In the genomic region with DNA sequence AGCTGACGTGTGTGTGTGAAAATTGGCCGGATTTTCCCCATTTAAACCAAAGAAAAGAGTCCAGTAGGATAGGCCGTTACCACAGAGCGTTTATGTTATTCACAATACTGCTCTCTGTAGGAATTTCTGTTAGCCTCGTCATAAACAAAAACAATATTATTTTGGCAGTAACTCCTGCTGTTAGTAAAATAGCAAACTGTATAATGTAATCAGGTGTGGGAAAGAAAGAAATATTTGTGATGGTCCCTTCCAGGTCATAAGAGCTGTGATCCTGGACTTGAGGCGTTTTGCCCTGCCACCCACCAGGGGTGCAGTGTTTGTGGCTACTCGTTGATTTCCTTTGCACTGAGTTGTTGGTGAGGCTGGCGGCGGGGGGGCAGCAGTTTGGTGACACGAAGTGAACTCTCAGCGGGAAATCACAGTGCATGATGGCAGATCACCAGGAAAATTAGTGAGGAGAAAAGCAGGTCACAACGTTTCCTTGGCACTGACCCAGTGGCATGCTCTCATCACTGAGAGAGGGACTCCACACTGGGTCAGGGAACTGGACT, we compare ENCODE assay signal across 9 cellular contexts. TPM values are rescaled to one million over a fixed set of nuclear protein-coding genes. Genes with fewer than 3 reads are reported as not detected.
DNase-seq lines count a peak whose midpoint lies in the region; ATAC-seq and FAIRE-seq lines count a peak whose summit lies in the region.
"Had no signal": no experiment of that assay in that cellular context is flagged by ENCODE, and none has a peak within 500 bp of the region (broad histone marks: within the 10 kb centered on the region; RNA-seq: fewer than 3 reads in every experiment).

No MANE protein-coding gene starts in this region.

- FAIRE-seq in urothelium cell line (lab: Jason Lieb, UNC): peak; percentile 84

- H3K27me3 Mint-ChIP-seq in activated T-cell treated with anti-CD3 and anti-CD28 coated beads, Interleukin-2, amount 50 U/mL, for 4 hours (ENCODE audit: low read depth): peaks cover 2% of the 10 kb centered on the region

- H3K4me1 Mint-ChIP-seq in activated T-cell treated with anti-CD3 and anti-CD28 coated beads, Interleukin-2, amount 50 U/mL, for 4 hours (ENCODE audit: low read depth): peaks cover 36% of the 10 kb centered on the region

- no peak for DNase-seq in activated T-cell treated with anti-CD3 and anti-CD28 coated beads, Interleukin-2, amount 50 U/mL, for 4 hours
- no peak for DNase-seq in activated T-cell treated with anti-CD3 and anti-CD28 coated beads, Interleukin-2, amount 50 U/mL, for 1 hour
- DNase-seq in brain pericyte (ENCODE audit: low read depth, low spot score) (peak; percentile 71), midbrain (lab: John Stamatoyannopoulos, UW) (peak; percentile 41), urothelium cell line (ENCODE audit: low spot score) (peak; percentile 41), HK-2 (ENCODE audit: unreplicated experiment) (no peak)
- DNase-seq in stimulated activated naive CD8-positive, alpha-beta T cell treated with anti-CD3 and anti-CD28 coated beads, Interleukin-15, Interleukin-2, amounts not matched to agents 100 U/mL and 50 U/mL, for 24 hours: no peak
- DNase-seq: activated naive CD8-positive, alpha-beta T cell treated with anti-CD3 and anti-CD28 coated beads, Interleukin-2, amount 10 ng/mL, durations not matched to agents 7 days and 5 days had no signal

- no peaks in the 10 kb centered on the region for H3K9me3 Mint-ChIP-seq in activated T-cell treated with anti-CD3 and anti-CD28 coated beads, Interleukin-2, amount 50 U/mL, for 4 hours
- H3K9me3 Mint-ChIP-seq: activated naive CD8-positive, alpha-beta T cell treated with anti-CD3 and anti-CD28 coated beads, Interleukin-2, amount 10 ng/mL, durations not matched to agents 7 days and 5 days had no signal

- no peaks in the 10 kb centered on the region for H3K36me3 Mint-ChIP-seq in activated T-cell treated with anti-CD3 and anti-CD28 coated beads, Interleukin-2, amount 50 U/mL, for 4 hours (ENCODE audit: insufficient read depth)
- H3K36me3 Mint-ChIP-seq: activated naive CD8-positive, alpha-beta T cell treated with anti-CD3 and anti-CD28 coated beads, Interleukin-2, amount 10 ng/mL, durations not matched to agents 7 days and 5 days had no signal

- peak overlapping the region; percentile 37 for H3K4me3 Mint-ChIP-seq in activated T-cell treated with anti-CD3 and anti-CD28 coated beads, Interleukin-2, amount 50 U/mL, for 4 hours
- H3K4me3 Mint-ChIP-seq: activated naive CD8-positive, alpha-beta T cell treated with anti-CD3 and anti-CD28 coated beads, Interleukin-2, amount 10 ng/mL, durations not matched to agents 7 days and 5 days had no signal

- no peak for ATAC-seq in activated T-cell treated with anti-CD3 and anti-CD28 coated beads, Interleukin-2, amount 50 U/mL, for 4 hours
- ATAC-seq in stimulated activated naive CD8-positive, alpha-beta T cell treated with anti-CD3 and anti-CD28 coated beads, Interleukin-15, Interleukin-2, amounts not matched to agents 100 U/mL and 50 U/mL, for 24 hours: no peak
- no peak for ATAC-seq in GM18861 (IDR thresholded peaks at IDR 0.05; ENCODE audit: unreplicated experiment)

RNA-seq across cellular contexts. Expression of a gene that starts 2.8 kb away (rescaled TPM):
- total RNA-seq in activated T-cell treated with anti-CD3 and anti-CD28 coated beads, Interleukin-2, amount 50 U/mL, for 4 hours: 1 to 10 TPM in 2 of 3 donors, under 1 TPM in 1; 0.63 to 1.4 (median 1.3) TPM

Comparison
In these comparisons a context has a peak if more than half of its experiments do, and no peak if none do; other contexts are left out.
1. DNase-seq: peak in brain pericyte (single experiment), midbrain (single experiment) and urothelium cell line (single experiment); none in activated T-cell treated with anti-CD3 and anti-CD28 coated beads, Interleukin-2, amount 50 U/mL, for 4 hours (single experiment), activated T-cell treated with anti-CD3 and anti-CD28 coated beads, Interleukin-2, amount 50 U/mL, for 1 hour (single experiment), stimulated activated naive CD8-positive, alpha-beta T cell treated with anti-CD3 and anti-CD28 coated beads, Interleukin-15, Interleukin-2, amounts not matched to agents 100 U/mL and 50 U/mL, for 24 hours (single experiment) and HK-2 (single experiment).